ENCODE assay signal across 20 cellular contexts in the genomic region with DNA sequence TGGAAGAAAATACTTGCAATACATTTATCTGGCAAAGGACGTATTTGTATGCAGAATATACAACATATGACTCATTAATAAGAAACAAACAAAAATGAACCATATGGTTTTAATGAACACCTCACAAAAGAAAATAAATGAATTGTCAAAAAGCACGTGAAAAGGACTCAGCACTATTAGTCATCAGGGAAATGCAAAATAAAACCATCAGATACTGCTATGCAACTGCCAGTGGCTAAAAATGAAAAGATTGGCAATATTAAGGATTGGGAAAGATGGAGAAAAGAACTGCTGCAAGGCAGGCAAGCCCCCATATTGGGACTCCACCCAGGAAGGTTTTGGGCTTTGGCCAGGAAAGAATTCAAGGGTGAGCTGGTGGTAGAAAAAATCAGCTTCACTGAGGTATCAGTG.
DNase-seq lines count a peak whose midpoint lies in the region; ATAC-seq, FAIRE-seq and TF ChIP-seq lines count a peak whose summit lies in the region.
"Had no signal": no experiment of that assay in that cellular context is flagged by ENCODE, and none has a peak within 500 bp of the region (broad histone marks: within the 10 kb centered on the region; RNA-seq: fewer than 3 reads in every experiment).

No MANE protein-coding gene starts in this region.

- H3K36me3 ChIP-seq in adipocyte (ENCODE audit: control insufficient read depth, insufficient read depth, low read length, severe bottlenecking) = no peaks in the 10 kb centered on the region
- H3K36me3 ChIP-seq in endothelial cell of umbilical vein (ENCODE audit: control insufficient read depth in 2 of 2, extremely low read depth in 1 of 2, insufficient read depth in 2 of 2, low read length in 2 of 2) = no peaks in the 10 kb centered on the region
- H3K36me3 ChIP-seq: esophagus squamous epithelium had no signal

- H3K4me1 ChIP-seq in adipocyte (ENCODE audit: control insufficient read depth, insufficient read depth, low read length) (peaks cover 32% of the 10 kb centered on the region), endothelial cell of umbilical vein (ENCODE audit: control insufficient read depth, extremely low read depth, insufficient read depth, low read length) (peaks cover 28% of the 10 kb centered on the region)
- H3K4me1 ChIP-seq: psoas muscle had no signal

- DNase-seq in GM03348 (ENCODE audit: low spot score) = peak; percentile 30
- DNase-seq in adipocyte (ENCODE audit: low read depth) = peak; percentile 79
- peak; percentile 50 for DNase-seq in endothelial cell of umbilical vein (ENCODE audit: low read depth, low spot score)
- no peak for DNase-seq in NCI-H2107 treated with DMSO at 0.1 percent for 48 hours (lab: John Stamatoyannopoulos, UW; ENCODE audit: unreplicated experiment)
- no peak for DNase-seq in globus pallidus (ENCODE audit: low spot score)
- no peak for DNase-seq in cerebellar cortex (ENCODE audit: low spot score)
- DNase-seq: activated CD4-positive, alpha-beta T cell treated with anti-CD3 and anti-CD28 coated beads, Interleukin-2, amount 50 U/mL, for 1 hour; activated naive CD4-positive, alpha-beta T cell treated with anti-CD3 and anti-CD28 coated beads for 36 hours; Calu3; esophagus squamous epithelium; kidney glomerular epithelial cell; NCI-H1694; NCI-H446; nephron progenitor cell; NK-92 treated with Interleukin-12 subunit alpha and Interleukin-12 subunit beta, amount 100 ng/mL, for 24 hours; psoas muscle had no signal

- H3K27me3 ChIP-seq in adipocyte (replicated peaks; ENCODE audit: control insufficient read depth, insufficient read depth, low read length) (no peaks in the 10 kb centered on the region), endothelial cell of umbilical vein (ENCODE audit: control insufficient read depth in 2 of 2, insufficient read depth in 2 of 2, low read length in 2 of 2) (no peaks in the 10 kb centered on the region)
- H3K27me3 ChIP-seq: esophagus squamous epithelium had no signal

- no peak overlapping the region for H3K4me2 ChIP-seq in endothelial cell of umbilical vein (ENCODE audit: insufficient read depth, low read length)

- H2AFZ ChIP-seq in endothelial cell of umbilical vein (ENCODE audit: low read depth, low read length) = no peak overlapping the region

- H4K20me1 ChIP-seq in endothelial cell of umbilical vein (replicated peaks; ENCODE audit: control insufficient read depth, extremely low read depth, insufficient read depth, low read length) = no peaks in the 10 kb centered on the region

- TF ChIP-seq CTCF in endothelial cell of umbilical vein (IDR thresholded peaks at IDR 0.05; ENCODE audit: extremely low read depth in 1 of 2, insufficient read depth in 1 of 2, low read depth in 1 of 2, low read length in 2 of 2) (no peak), nephron (IDR thresholded peaks at IDR 0.05; ENCODE audit: unreplicated experiment in 3 of 3) (no peak)

- no TSS peak for BruUV-seq in endothelial cell of umbilical vein (replicated peaks; lab: Mats Ljungman, UMichigan)

- dilution Hi-C loops in endothelial cell of umbilical vein (cut with MboI; ENCODE audit: extremely low pct_ligation_motif_present, low sequenced_read_pairs) = no loop called here

- peak overlapping the region; percentile 63 for H3K4me3 ChIP-seq in adipocyte (ENCODE audit: low read length)
- H3K4me3 ChIP-seq in endothelial cell of umbilical vein (replicated peaks in 1 of 3; ENCODE audit: insufficient read depth in 1 of 3, low read depth in 1 of 3, low read length in 3 of 3) = no peak overlapping the region
- H3K4me3 ChIP-seq: esophagus squamous epithelium, psoas muscle had no signal

- no peaks in the 10 kb centered on the region for H3K9me1 ChIP-seq in endothelial cell of umbilical vein (replicated peaks; ENCODE audit: control insufficient read depth, extremely low read depth, insufficient read depth, low read length)

- H3K9ac ChIP-seq in adipocyte (ENCODE audit: low read length) (no peak overlapping the region), endothelial cell of umbilical vein (replicated peaks; ENCODE audit: extremely low read depth, insufficient read depth, low read length) (no peak overlapping the region)

- TF ChIP-seq POLR2A in endothelial cell of umbilical vein (IDR thresholded peaks at IDR 0.05; ENCODE audit: low read depth, low read length) = no peak

- ATAC-seq in HG02840 (IDR thresholded peaks at IDR 0.05; ENCODE audit: low FRiP score, unreplicated experiment) = no peak
- ATAC-seq: psoas muscle had no signal

- CTCF ChIA-PET in endothelial cell of umbilical vein (lab: Charles Lee) = no interaction called here

- H3K4me1 Mint-ChIP-seq in nephron = peaks cover 38% of the 10 kb centered on the region
- H3K4me1 Mint-ChIP-seq: B cell had no signal

- peak overlapping the region; percentile 9 for H3K27ac ChIP-seq in endothelial cell of umbilical vein (ENCODE audit: insufficient read depth, low read depth, low read length)
- H3K27ac ChIP-seq: esophagus squamous epithelium, psoas muscle had no signal

- no peaks in the 10 kb centered on the region for H3K79me2 ChIP-seq in endothelial cell of umbilical vein (ENCODE audit: control insufficient read depth, insufficient read depth, low read length)

- peaks cover 18% of the 10 kb centered on the region for H3K36me3 Mint-ChIP-seq in nephron (ENCODE audit: low read depth)

- FAIRE-seq in endothelial cell of umbilical vein (lab: Jason Lieb, UNC) = no peak

- intact Hi-C loops in endothelial cell of umbilical vein (cut with micrococcal nuclease) = no loop called here

- no peaks in the 10 kb centered on the region for H3K27me3 Mint-ChIP-seq in nephron (ENCODE audit: low read depth)
- H3K27me3 Mint-ChIP-seq: B cell, brain had no signal

- H3K9me3 ChIP-seq in adipocyte (ENCODE audit: control insufficient read depth, low read length) (peaks cover 16% of the 10 kb centered on the region), endothelial cell of umbilical vein (replicated peaks; ENCODE audit: control insufficient read depth, insufficient read depth, low read length) (no peaks in the 10 kb centered on the region)
- H3K9me3 ChIP-seq: esophagus squamous epithelium, psoas muscle had no signal

- POLR2A ChIA-PET in endothelial cell of umbilical vein (lab: Charles Lee) = no interaction called here

- H3K27ac Mint-ChIP-seq in nephron = peak overlapping the region in 2 of 3 experiments; percentile 61 to 67
- H3K27ac Mint-ChIP-seq: activated naive CD4-positive, alpha-beta T cell treated with anti-CD3 and anti-CD28 coated beads for 36 hours; B cell; nephron progenitor cell had no signal

- H3K9me3 Mint-ChIP-seq in nephron = peaks cover 12% of the 10 kb centered on the region

- no peak overlapping the region for H3K4me3 Mint-ChIP-seq in nephron
- H3K4me3 Mint-ChIP-seq: activated naive CD4-positive, alpha-beta T cell treated with anti-CD3 and anti-CD28 coated beads for 36 hours; B cell; nephron progenitor cell had no signal

TF ChIP-seq in endothelial cell of umbilical vein, 7 proteins besides CTCF, POLR2A, EP300 and RAD21:
- no peak for TF ChIP-seq POLR2AphosphoS5 (IDR thresholded peaks at IDR 0.05; ENCODE audit: insufficient read depth, low read depth, low read length)
- TF ChIP-seq FOS (IDR thresholded peaks at IDR 0.05; ENCODE audit: borderline replicate concordance, insufficient read depth, low read length) = peak; percentile 73
- no peak for TF ChIP-seq EZH2 (IDR thresholded peaks at IDR 0.05; ENCODE audit: borderline replicate concordance, low read depth, low read length, severe bottlenecking)
- TF ChIP-seq JUN (IDR thresholded peaks at IDR 0.05; ENCODE audit: borderline replicate concordance, insufficient read depth, insufficient read length, low read depth) = peak; percentile 38

Comparison
In these comparisons a context has a peak if more than half of its experiments do, and no peak if none do; other contexts are left out.
1. DNase-seq: peak in GM03348 (single experiment), adipocyte (single experiment) and endothelial cell of umbilical vein (single experiment); none in NCI-H2107 treated with DMSO at 0.1 percent for 48 hours (single experiment), globus pallidus (single experiment) and cerebellar cortex (single experiment).